Comparison of ENCODE assay signal across 10 cellular contexts in genomic region chr2:126644630-126645191, GRCh38. TPM values are rescaled to one million over a fixed set of nuclear protein-coding genes. Genes with fewer than 3 reads are reported as not detected.
DNase-seq lines count a peak whose midpoint lies in the region; ATAC-seq and TF ChIP-seq lines count a peak whose summit lies in the region.
"Had no signal": no experiment of that assay in that cellular context is flagged by ENCODE, and none has a peak within 500 bp of the region (broad histone marks: within the 10 kb centered on the region; RNA-seq: fewer than 3 reads in every experiment).

No MANE protein-coding gene starts in this region.

- H3K36me3 Mint-ChIP-seq in activated T-cell treated with anti-CD3 and anti-CD28 coated beads, Interleukin-2, amount 50 U/mL, for 24 hours (ENCODE audit: low read depth): no peaks in the 10 kb centered on the region

- H3K27ac ChIP-seq in neutrophil: peak overlapping the region; percentile 69
- no peak overlapping the region for H3K27ac ChIP-seq in stomach

- no peak for TF ChIP-seq POLR2A in stomach (IDR thresholded peaks at IDR 0.05)

- no peak overlapping the region for H3K4me3 ChIP-seq in neutrophil (ENCODE audit: low read depth in 1 of 2, low read length in 1 of 2)
- no peak overlapping the region for H3K4me3 ChIP-seq in BE2C (ENCODE audit: low read depth, low read length)
- no peak overlapping the region for H3K4me3 ChIP-seq in stomach

- peaks cover 11 to 13% of the 10 kb centered on the region in 2 experiments for H3K4me1 ChIP-seq in neutrophil (ENCODE audit: control insufficient read depth in 1 of 2, insufficient read depth in 1 of 2, low read depth in 1 of 2, low read length in 1 of 2)
- H3K4me1 ChIP-seq in BE2C: no peaks in the 10 kb centered on the region
- H3K4me1 ChIP-seq in stomach: no peaks in the 10 kb centered on the region

- intact Hi-C loops in stomach (cut with DNase I; ENCODE audit: low total_unique reads): no loop called here

- no peaks in the 10 kb centered on the region for H3K36me3 ChIP-seq in neutrophil
- H3K36me3 ChIP-seq in BE2C: no peaks in the 10 kb centered on the region
- H3K36me3 ChIP-seq in stomach: no peaks in the 10 kb centered on the region

- no peak for TF ChIP-seq EP300 in stomach (IDR thresholded peaks at IDR 0.05)

- WGBS in stomach, 5 donors: 26 to 37% (median 27%) methylated on average over 2 of the region's 2 CpGs

- H3K27ac Mint-ChIP-seq in activated T-cell treated with anti-CD3 and anti-CD28 coated beads, Interleukin-2, amount 50 U/mL, for 24 hours: no peak overlapping the region

- ATAC-seq in GM19025 (IDR thresholded peaks at IDR 0.05; ENCODE audit: low read depth, unreplicated experiment): peak; percentile 61
- peak; percentile 82 for ATAC-seq in HG02763 (IDR thresholded peaks at IDR 0.05; ENCODE audit: unreplicated experiment)

- TF ChIP-seq CTCF in neutrophil (IDR thresholded peaks at IDR 0.05): no peak
- TF ChIP-seq CTCF in BE2C (IDR thresholded peaks at IDR 0.05; ENCODE audit: low read depth, low read length): no peak
- no peak for TF ChIP-seq CTCF in stomach (IDR thresholded peaks at IDR 0.05)

- no peaks in the 10 kb centered on the region for H3K9me3 ChIP-seq in neutrophil
- H3K9me3 ChIP-seq in BE2C: no peaks in the 10 kb centered on the region
- no peaks in the 10 kb centered on the region for H3K9me3 ChIP-seq in stomach

- H3K27me3 Mint-ChIP-seq in activated T-cell treated with anti-CD3 and anti-CD28 coated beads, Interleukin-2, amount 50 U/mL, for 24 hours: peaks cover 2% of the 10 kb centered on the region

- no peaks in the 10 kb centered on the region for H3K9me3 Mint-ChIP-seq in activated T-cell treated with anti-CD3 and anti-CD28 coated beads, Interleukin-2, amount 50 U/mL, for 24 hours

- no peak overlapping the region for H3K4me3 Mint-ChIP-seq in activated T-cell treated with anti-CD3 and anti-CD28 coated beads, Interleukin-2, amount 50 U/mL, for 24 hours

- DNase-seq in Kasumi-1 (lab: John Stamatoyannopoulos, UW) (peak; percentile 40 to 45), BE2C (no peak), stomach (no peak), ureter (ENCODE audit: low spot score) (no peak)
- DNase-seq in activated T-cell treated with anti-CD3 and anti-CD28 coated beads, Interleukin-2, amount 50 U/mL, for 24 hours: no peak
- DNase-seq: NCI-H2081 treated with DMSO at 0.1 percent for 48 hours, T-helper 2 cell had no signal

- H3K4me1 Mint-ChIP-seq in activated T-cell treated with anti-CD3 and anti-CD28 coated beads, Interleukin-2, amount 50 U/mL, for 24 hours (ENCODE audit: low read depth): peaks cover 1% of the 10 kb centered on the region

- H3K27me3 ChIP-seq in neutrophil (no peaks in the 10 kb centered on the region), BE2C (no peaks in the 10 kb centered on the region), stomach (no peaks in the 10 kb centered on the region)

RNA-seq across cellular contexts. Expression of gene GYPC, which starts 11.2 kb away (rescaled TPM):
- polyA plus RNA-seq in BE2C (2012; ENCODE audit: insufficient read depth, insufficient read length, low read depth): not detected
- total RNA-seq in stomach: 100 to 1,000 TPM in 1 of 5 donors, 10 to 100 TPM in 4; 31.3 to 119 (median 43.6) TPM
- polyA plus RNA-seq in stomach: 10 to 100 TPM; 46.2 to 78.4 (median 63.4) TPM
- 30.1 TPM for total RNA-seq in ureter

Comparison
In these comparisons a context has a peak if more than half of its experiments do, and no peak if none do; other contexts are left out.
1. DNase-seq: peak in Kasumi-1 (2 of 2); none in BE2C (single experiment), stomach (single experiment), ureter (single experiment) and activated T-cell treated with anti-CD3 and anti-CD28 coated beads, Interleukin-2, amount 50 U/mL, for 24 hours (single experiment).